ENCODE assay signal across 9 cellular contexts in genomic region chr3:81249540-81250029, GRCh38.
DNase-seq lines count a peak whose midpoint lies in the region; ATAC-seq and TF ChIP-seq lines count a peak whose summit lies in the region.
"Had no signal": no experiment of that assay in that cellular context is flagged by ENCODE, and none has a peak within 500 bp of the region (broad histone marks: within the 10 kb centered on the region; RNA-seq: fewer than 3 reads in every experiment).

No MANE protein-coding gene starts in this region.

- H3K4me3 ChIP-seq in LNCaP clone FGC (ENCODE audit: low read depth, low read length) (no peak overlapping the region), hepatocyte (no peak overlapping the region), neural progenitor cell (no peak overlapping the region)

- DNase-seq in LNCaP clone FGC (ENCODE audit: low read depth) (peak; percentile 34), hepatocyte (ENCODE audit: low spot score) (peak; percentile 66), neural progenitor cell (ENCODE audit: low spot score) (no peak), OCI-M1 (lab: John Stamatoyannopoulos, UW) (no peak), COLO829 (ENCODE audit: low spot score) (no peak)
- DNase-seq: NCI-H2107 had no signal

- H3K4me2 ChIP-seq in hepatocyte (peak overlapping the region; percentile 22), neural progenitor cell (no peak overlapping the region)

- H3K27me3 ChIP-seq in hepatocyte: no peaks in the 10 kb centered on the region
- no peaks in the 10 kb centered on the region for H3K27me3 ChIP-seq in neural progenitor cell

- peak; percentile 90 for ATAC-seq in GM18511 (IDR thresholded peaks at IDR 0.05; ENCODE audit: unreplicated experiment)
- peak; percentile 89 for ATAC-seq in HG02610 (IDR thresholded peaks at IDR 0.05; ENCODE audit: unreplicated experiment)
- no peak for ATAC-seq in HG03097 (IDR thresholded peaks at IDR 0.05; ENCODE audit: low FRiP score, unreplicated experiment)

- H3K9me2 ChIP-seq in hepatocyte (replicated peaks; ENCODE audit: insufficient read depth): no peaks in the 10 kb centered on the region

- H3K9me3 Mint-ChIP-seq in neural progenitor cell: no peaks in the 10 kb centered on the region

- H3K36me3 ChIP-seq in hepatocyte (replicated peaks; ENCODE audit: insufficient read depth, low read depth): no peaks in the 10 kb centered on the region
- no peaks in the 10 kb centered on the region for H3K36me3 ChIP-seq in neural progenitor cell

- H3K36me3 Mint-ChIP-seq in neural progenitor cell: no peaks in the 10 kb centered on the region

- H2AFZ ChIP-seq in hepatocyte (no peak overlapping the region), neural progenitor cell (replicated peaks) (no peak overlapping the region)

- H3K27me3 Mint-ChIP-seq in neural progenitor cell (ENCODE audit: insufficient read depth, low read depth): no peaks in the 10 kb centered on the region

- H4K20me1 ChIP-seq in hepatocyte (ENCODE audit: insufficient read depth, poor library complexity, severe bottlenecking) (no peaks in the 10 kb centered on the region), neural progenitor cell (ENCODE audit: low read depth) (no peaks in the 10 kb centered on the region)

- H3K27ac ChIP-seq in hepatocyte (peak overlapping the region; percentile 62), neural progenitor cell (no peak overlapping the region)

- no peak overlapping the region for H3K27ac Mint-ChIP-seq in neural progenitor cell

- H3K4me1 ChIP-seq in hepatocyte (ENCODE audit: insufficient read depth) (peaks cover 8% of the 10 kb centered on the region), neural progenitor cell (no peaks in the 10 kb centered on the region)

- no peaks in the 10 kb centered on the region for H3K9me3 ChIP-seq in hepatocyte (ENCODE audit: low read depth)
- no peaks in the 10 kb centered on the region for H3K9me3 ChIP-seq in neural progenitor cell (ENCODE audit: low read depth)

- 79% methylated on average over 1 of the region's 1 CpG for WGBS in hepatocyte (ENCODE audit: low lambda C conversion rate, missing lambda C conversion rate)

- H3K9ac ChIP-seq in neural progenitor cell: no peak overlapping the region

- no peaks in the 10 kb centered on the region for H3K4me1 Mint-ChIP-seq in neural progenitor cell

- H3F3A ChIP-seq in neural progenitor cell (ENCODE audit: low read depth): no peaks in the 10 kb centered on the region

- H3K4me3 Mint-ChIP-seq in neural progenitor cell: no peak overlapping the region

- no peak for TF ChIP-seq CTCF in LNCaP clone FGC (IDR thresholded peaks at IDR 0.05; ENCODE audit: control insufficient read depth, extremely low read depth, insufficient read depth)
- no peak for TF ChIP-seq CTCF in hepatocyte (IDR thresholded peaks at IDR 0.05; ENCODE audit: poor library complexity)
- TF ChIP-seq CTCF in neural progenitor cell (IDR thresholded peaks at IDR 0.05): no peak

- H3K79me2 ChIP-seq in hepatocyte (no peaks in the 10 kb centered on the region), neural progenitor cell (ENCODE audit: low read depth) (no peaks in the 10 kb centered on the region)

Comparison
In these comparisons a context has a peak if more than half of its experiments do, and no peak if none do; other contexts are left out.
1. DNase-seq: peak in LNCaP clone FGC (single experiment) and hepatocyte (single experiment); none in neural progenitor cell (single experiment), OCI-M1 (single experiment) and COLO829 (single experiment).